ENCODE assay signal across 23 cellular contexts in genomic region chr19:33396701-33397535, GRCh38. TPM values are rescaled to one million over a fixed set of nuclear protein-coding genes. Genes with fewer than 3 reads are reported as not detected.
DNase-seq lines count a peak whose midpoint lies in the region; ATAC-seq and TF ChIP-seq lines count a peak whose summit lies in the region.
"Had no signal": no experiment of that assay in that cellular context is flagged by ENCODE, and none has a peak within 500 bp of the region (broad histone marks: within the 10 kb centered on the region; RNA-seq: fewer than 3 reads in every experiment).

No MANE protein-coding gene starts in this region.

- no peaks in the 10 kb centered on the region for H3K36me3 Mint-ChIP-seq in glutamatergic neuron (ENCODE audit: unreplicated experiment)
- H3K36me3 Mint-ChIP-seq in activated T-cell treated with anti-CD3 and anti-CD28 coated beads, Interleukin-2, amount 50 U/mL, for 4 hours (ENCODE audit: insufficient read depth), result peaks cover 2% of the 10 kb centered on the region
- H3K36me3 Mint-ChIP-seq: activated naive CD4-positive, alpha-beta T cell treated with anti-CD3 and anti-CD28 coated beads, Interleukin-2, amount 50 U/mL, for 24 hours had no signal

- H3K27ac ChIP-seq in BLaER1 (peak overlapping the region; percentile 63), RWPE1 (0 out of 2 replicates have a peak overlapping the region, but pooled peaks have one; percentile 1), lower lobe of right lung (no peak overlapping the region)
- H3K27ac ChIP-seq: thoracic aorta had no signal

- H3K9ac ChIP-seq in BLaER1, result peak overlapping the region; percentile 43; the same call in 1 of the 2 replicates

- POLR2A ChIA-PET in RWPE1 (lab: Yijun Ruan, JAX; ENCODE audit: low non-redundant PET), result no interaction called here

- no peak for TF ChIP-seq CTCF in RWPE1 (conservative IDR thresholded peaks at IDR 0.05; ENCODE audit: low read depth)
- TF ChIP-seq CTCF in glutamatergic neuron (IDR thresholded peaks at IDR 0.05; ENCODE audit: partially characterized antibody, unreplicated experiment), result no peak
- TF ChIP-seq CTCF in lower lobe of right lung (IDR thresholded peaks at IDR 0.05), result no peak

- H3K4me1 Mint-ChIP-seq in glutamatergic neuron (ENCODE audit: low read depth, unreplicated experiment), result peaks cover 7% of the 10 kb centered on the region
- H3K4me1 Mint-ChIP-seq in activated T-cell treated with anti-CD3 and anti-CD28 coated beads, Interleukin-2, amount 50 U/mL, for 4 hours (ENCODE audit: low read depth), result no peaks in the 10 kb centered on the region
- H3K4me1 Mint-ChIP-seq: activated naive CD4-positive, alpha-beta T cell treated with anti-CD3 and anti-CD28 coated beads, Interleukin-2, amount 50 U/mL, for 24 hours had no signal

- DNase-seq in RWPE1 (ENCODE audit: low spot score) (no peak), glutamatergic neuron (peak; percentile 16), lower lobe of right lung (peak; percentile 38), Kasumi-1 (lab: John Stamatoyannopoulos, UW) (no peak), NOMO-1 (lab: John Stamatoyannopoulos, UW; ENCODE audit: unreplicated experiment in 2 of 2) (no peak)
- no peak for DNase-seq in activated T-cell treated with anti-CD3 and anti-CD28 coated beads, Interleukin-2, amount 50 U/mL, for 4 hours
- DNase-seq: activated CD4-positive, CD25-positive, alpha-beta regulatory T cell treated with anti-CD3 and anti-CD28 coated beads, Interleukin-2, amount 50 U/mL, for 72 hours; activated CD8-positive, alpha-beta memory T cell treated with anti-CD3 and anti-CD28 coated beads, Interleukin-2, amount 50 U/mL, for 4 hours; central memory CD4-positive, alpha-beta T cell; GDM1; islet precursor cell; MG63; NCI-H2029 treated with DMSO at 0.1 percent for 48 hours; NCI-H748 treated with DMSO at 0.1 percent for 48 hours; retina; RPMI8226; stimulated activated CD4-positive, alpha-beta T cell treated with anti-CD3 and anti-CD28 coated beads, Interleukin-2, amount 100 ng/mL, for 48 hours; stimulated activated CD8-positive, alpha-beta memory T cell treated with anti-CD3 and anti-CD28 coated beads, Interleukin-4, amount 100 ng/mL, for 48 hours had no signal

- H3K27me3 ChIP-seq in BLaER1 (no peaks in the 10 kb centered on the region), lower lobe of right lung (ENCODE audit: low read depth) (no peaks in the 10 kb centered on the region)
- H3K27me3 ChIP-seq: MG63 had no signal

- no peak overlapping the region for H3K4me3 Mint-ChIP-seq in glutamatergic neuron (ENCODE audit: unreplicated experiment)
- no peak overlapping the region for H3K4me3 Mint-ChIP-seq in activated T-cell treated with anti-CD3 and anti-CD28 coated beads, Interleukin-2, amount 50 U/mL, for 4 hours
- H3K4me3 Mint-ChIP-seq: activated naive CD4-positive, alpha-beta T cell treated with anti-CD3 and anti-CD28 coated beads, Interleukin-2, amount 50 U/mL, for 24 hours had no signal

- ATAC-seq in lower lobe of right lung, result no peak
- no peak for ATAC-seq in activated T-cell treated with anti-CD3 and anti-CD28 coated beads, Interleukin-2, amount 50 U/mL, for 4 hours
- ATAC-seq in HG03159 (IDR thresholded peaks at IDR 0.05; ENCODE audit: unreplicated experiment), result no peak

- H3K4me2 ChIP-seq in BLaER1, result peak overlapping the region; percentile 85
- H3K4me2 ChIP-seq: A549 had no signal

- H3K9me3 Mint-ChIP-seq in glutamatergic neuron (ENCODE audit: unreplicated experiment), result peaks cover 11% of the 10 kb centered on the region
- no peaks in the 10 kb centered on the region for H3K9me3 Mint-ChIP-seq in activated T-cell treated with anti-CD3 and anti-CD28 coated beads, Interleukin-2, amount 50 U/mL, for 4 hours
- H3K9me3 Mint-ChIP-seq: activated naive CD4-positive, alpha-beta T cell treated with anti-CD3 and anti-CD28 coated beads, Interleukin-2, amount 50 U/mL, for 24 hours had no signal

- no peak overlapping the region for H3K27ac Mint-ChIP-seq in glutamatergic neuron (ENCODE audit: unreplicated experiment)
- H3K27ac Mint-ChIP-seq: activated naive CD4-positive, alpha-beta T cell treated with anti-CD3 and anti-CD28 coated beads, Interleukin-2, amount 50 U/mL, for 24 hours had no signal

- peaks cover 37% of the 10 kb centered on the region for H3K4me1 ChIP-seq in BLaER1
- peaks cover 37% of the 10 kb centered on the region for H3K4me1 ChIP-seq in lower lobe of right lung

- intact Hi-C loops in lower lobe of right lung (cut with DNase I), result no loop called here

- H3K9me3 ChIP-seq in BLaER1 (no peaks in the 10 kb centered on the region), lower lobe of right lung (no peaks in the 10 kb centered on the region)
- H3K9me3 ChIP-seq: A549, MG63, thoracic aorta had no signal

- H3K4me3 ChIP-seq in BLaER1 (no peak overlapping the region), lower lobe of right lung (no peak overlapping the region)
- H3K4me3 ChIP-seq: A549, MG63, thoracic aorta had no signal

- H3K27me3 Mint-ChIP-seq in glutamatergic neuron (ENCODE audit: unreplicated experiment), result peaks cover 6% of the 10 kb centered on the region
- H3K27me3 Mint-ChIP-seq in activated T-cell treated with anti-CD3 and anti-CD28 coated beads, Interleukin-2, amount 50 U/mL, for 4 hours (ENCODE audit: low read depth), result no peaks in the 10 kb centered on the region
- H3K27me3 Mint-ChIP-seq: activated naive CD4-positive, alpha-beta T cell treated with anti-CD3 and anti-CD28 coated beads, Interleukin-2, amount 50 U/mL, for 24 hours had no signal

- CTCF ChIA-PET in RWPE1 (lab: Yijun Ruan, JAX), result interaction anchor here (0.6 to 1.0 kb wide), 3 partner anchors 19 to 161 kb away, joined by 3 read pairs; no protein-coding TSS in a partner anchor

- H3K36me3 ChIP-seq in BLaER1, result no peaks in the 10 kb centered on the region
- H3K36me3 ChIP-seq in lower lobe of right lung, result peaks cover 6% of the 10 kb centered on the region
- H3K36me3 ChIP-seq: MG63, thoracic aorta had no signal

- peaks cover 10% of the 10 kb centered on the region for H4K20me1 ChIP-seq in BLaER1

RNA-seq across cellular contexts. Expression of gene CEBPG, which starts 23.4 kb away (rescaled TPM):
- 75.1 TPM for total RNA-seq in glutamatergic neuron (ENCODE audit: unreplicated experiment)
- total RNA-seq in lower lobe of right lung, result 29.6 TPM
- total RNA-seq in activated T-cell treated with anti-CD3 and anti-CD28 coated beads, Interleukin-2, amount 50 U/mL, for 4 hours, result 10 to 100 TPM; 28.8 to 32.2 (median 28.8) TPM

Comparison
In these comparisons a context has a peak if more than half of its experiments do, and no peak if none do; other contexts are left out.
1. DNase-seq: peak in glutamatergic neuron (single experiment) and lower lobe of right lung (single experiment); none in RWPE1 (single experiment), activated T-cell treated with anti-CD3 and anti-CD28 coated beads, Interleukin-2, amount 50 U/mL, for 4 hours (single experiment), Kasumi-1 (0 of 2) and NOMO-1 (0 of 2).